1 cellular context compared by ENCODE assay signal in the genomic region with DNA sequence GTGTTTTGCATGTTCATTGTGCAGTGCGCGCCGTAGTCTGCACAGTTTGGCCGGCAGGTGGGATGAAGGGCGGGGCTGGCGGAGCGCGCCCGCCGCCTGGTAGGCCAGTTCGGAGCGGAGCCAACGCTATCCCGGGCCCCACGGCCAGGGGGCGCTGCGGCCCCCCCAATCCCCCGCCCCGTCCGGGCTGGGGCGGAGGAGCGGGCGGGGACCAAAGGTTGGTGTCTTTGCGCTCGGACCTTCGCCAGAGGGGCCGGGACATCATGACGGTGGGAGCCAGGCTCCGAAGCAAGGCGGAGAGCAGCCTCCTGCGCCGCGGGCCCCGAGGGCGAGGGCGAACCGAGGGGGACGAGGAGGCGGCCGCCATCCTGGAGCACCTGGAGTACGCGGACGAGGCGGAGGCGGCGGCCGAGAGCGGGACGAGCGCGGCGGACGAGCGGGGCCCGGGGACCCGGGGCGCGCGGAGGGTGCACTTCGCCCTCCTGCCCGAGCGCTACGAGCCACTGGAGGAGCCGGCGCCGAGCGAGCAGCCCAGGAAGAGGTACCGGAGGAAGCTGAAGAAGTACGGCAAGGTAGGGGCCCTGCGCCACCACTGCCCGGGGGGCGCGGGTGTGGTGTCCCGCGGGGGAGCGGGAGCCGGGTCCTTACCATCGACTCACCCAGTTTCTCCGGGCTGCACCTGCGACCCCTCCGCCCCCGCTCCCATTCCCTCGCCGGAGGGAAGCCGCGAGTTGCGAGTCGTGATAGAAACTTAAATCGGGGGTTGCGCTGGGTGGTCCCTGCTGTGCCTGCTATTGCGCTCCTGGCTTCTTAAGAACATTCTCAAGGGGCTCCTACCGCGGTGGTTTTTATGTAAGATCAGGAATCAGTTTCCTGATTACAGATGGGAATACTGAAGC.
A peak's percentile ranks its signal among the peaks of the same experiment; 100 is the strongest.
TF ChIP-seq lines count a peak whose summit lies in the region.

A gene with protein sequence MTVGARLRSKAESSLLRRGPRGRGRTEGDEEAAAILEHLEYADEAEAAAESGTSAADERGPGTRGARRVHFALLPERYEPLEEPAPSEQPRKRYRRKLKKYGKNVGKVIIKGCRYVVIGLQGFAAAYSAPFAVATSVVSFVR (plus strand): TSS at position 224 of the 899 bp plus-strand sequence. CDS start 40 bp downstream, at position 264.

TF ChIP-seq in HEK293, 187 proteins besides CTCF, POLR2A, EP300 and RAD21 (continued from another document and continues in another):
- TF ChIP-seq, protein P1, sequence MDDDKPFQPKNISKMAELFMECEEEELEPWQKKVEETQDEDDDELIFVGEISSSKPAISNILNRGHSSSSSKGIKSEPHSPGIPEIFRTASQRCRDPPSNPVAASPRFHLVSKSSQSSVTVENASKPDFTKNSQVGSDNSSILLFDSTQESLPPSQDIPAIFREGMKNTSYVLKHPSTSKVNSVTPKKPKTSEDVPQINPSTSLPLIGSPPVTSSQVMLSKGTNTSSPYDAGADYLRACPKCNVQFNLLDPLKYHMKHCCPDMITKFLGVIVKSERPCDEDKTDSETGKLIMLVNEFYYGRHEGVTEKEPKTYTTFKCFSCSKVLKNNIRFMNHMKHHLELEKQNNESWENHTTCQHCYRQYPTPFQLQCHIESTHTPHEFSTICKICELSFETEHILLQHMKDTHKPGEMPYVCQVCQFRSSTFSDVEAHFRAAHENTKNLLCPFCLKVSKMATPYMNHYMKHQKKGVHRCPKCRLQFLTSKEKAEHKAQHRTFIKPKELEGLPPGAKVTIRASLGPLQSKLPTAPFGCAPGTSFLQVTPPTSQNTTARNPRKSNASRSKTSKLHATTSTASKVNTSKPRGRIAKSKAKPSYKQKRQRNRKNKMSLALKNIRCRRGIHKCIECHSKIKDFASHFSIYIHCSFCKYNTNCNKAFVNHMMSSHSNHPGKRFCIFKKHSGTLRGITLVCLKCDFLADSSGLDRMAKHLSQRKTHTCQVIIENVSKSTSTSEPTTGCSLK (tag by site-specific recombination; IDR thresholded peaks at IDR 0.05) = no peak
- no peak for TF ChIP-seq SCRT1 (tag by site-specific recombination; IDR thresholded peaks at IDR 0.05; ENCODE audit: borderline replicate concordance)
- TF ChIP-seq ZBTB8A (tag by site-specific recombination; IDR thresholded peaks at IDR 0.05) = no peak
- TF ChIP-seq ZNF670 (tag by site-specific recombination; IDR thresholded peaks at IDR 0.05; ENCODE audit: low read depth) = no peak
- peak; percentile 87 for TF ChIP-seq ZEB2 (tag by site-specific recombination; IDR thresholded peaks at IDR 0.05)
- TF ChIP-seq ZNF596 (tag by site-specific recombination; IDR thresholded peaks at IDR 0.05) = 0 out of 2 replicates have a peak, but pooled peaks have one; percentile 2
- no peak for TF ChIP-seq ZNF830 (tag by site-specific recombination; IDR thresholded peaks at IDR 0.05; ENCODE audit: low read depth)
- TF ChIP-seq, protein P2, sequence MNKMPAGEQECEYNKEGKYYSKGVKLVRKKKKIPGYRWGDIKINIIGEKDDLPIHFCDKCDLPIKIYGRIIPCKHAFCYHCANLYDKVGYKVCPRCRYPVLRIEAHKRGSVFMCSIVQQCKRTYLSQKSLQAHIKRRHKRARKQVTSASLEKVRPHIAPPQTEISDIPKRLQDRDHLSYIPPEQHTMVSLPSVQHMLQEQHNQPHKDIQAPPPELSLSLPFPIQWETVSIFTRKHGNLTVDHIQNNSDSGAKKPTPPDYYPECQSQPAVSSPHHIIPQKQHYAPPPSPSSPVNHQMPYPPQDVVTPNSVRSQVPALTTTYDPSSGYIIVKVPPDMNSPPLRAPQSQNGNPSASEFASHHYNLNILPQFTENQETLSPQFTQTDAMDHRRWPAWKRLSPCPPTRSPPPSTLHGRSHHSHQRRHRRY (tag by site-specific recombination; IDR thresholded peaks at IDR 0.05) = no peak
- peak; percentile 51; the same call in 1 of the 2 replicates for TF ChIP-seq KLF7 (tag by site-specific recombination; IDR thresholded peaks at IDR 0.05; ENCODE audit: borderline replicate concordance)
- peak; percentile 73 for TF ChIP-seq ZBTB20 (tag by site-specific recombination; IDR thresholded peaks at IDR 0.05)
- TF ChIP-seq ZSCAN23 (tag by site-specific recombination; IDR thresholded peaks at IDR 0.05) = no peak
- TF ChIP-seq, protein P3, sequence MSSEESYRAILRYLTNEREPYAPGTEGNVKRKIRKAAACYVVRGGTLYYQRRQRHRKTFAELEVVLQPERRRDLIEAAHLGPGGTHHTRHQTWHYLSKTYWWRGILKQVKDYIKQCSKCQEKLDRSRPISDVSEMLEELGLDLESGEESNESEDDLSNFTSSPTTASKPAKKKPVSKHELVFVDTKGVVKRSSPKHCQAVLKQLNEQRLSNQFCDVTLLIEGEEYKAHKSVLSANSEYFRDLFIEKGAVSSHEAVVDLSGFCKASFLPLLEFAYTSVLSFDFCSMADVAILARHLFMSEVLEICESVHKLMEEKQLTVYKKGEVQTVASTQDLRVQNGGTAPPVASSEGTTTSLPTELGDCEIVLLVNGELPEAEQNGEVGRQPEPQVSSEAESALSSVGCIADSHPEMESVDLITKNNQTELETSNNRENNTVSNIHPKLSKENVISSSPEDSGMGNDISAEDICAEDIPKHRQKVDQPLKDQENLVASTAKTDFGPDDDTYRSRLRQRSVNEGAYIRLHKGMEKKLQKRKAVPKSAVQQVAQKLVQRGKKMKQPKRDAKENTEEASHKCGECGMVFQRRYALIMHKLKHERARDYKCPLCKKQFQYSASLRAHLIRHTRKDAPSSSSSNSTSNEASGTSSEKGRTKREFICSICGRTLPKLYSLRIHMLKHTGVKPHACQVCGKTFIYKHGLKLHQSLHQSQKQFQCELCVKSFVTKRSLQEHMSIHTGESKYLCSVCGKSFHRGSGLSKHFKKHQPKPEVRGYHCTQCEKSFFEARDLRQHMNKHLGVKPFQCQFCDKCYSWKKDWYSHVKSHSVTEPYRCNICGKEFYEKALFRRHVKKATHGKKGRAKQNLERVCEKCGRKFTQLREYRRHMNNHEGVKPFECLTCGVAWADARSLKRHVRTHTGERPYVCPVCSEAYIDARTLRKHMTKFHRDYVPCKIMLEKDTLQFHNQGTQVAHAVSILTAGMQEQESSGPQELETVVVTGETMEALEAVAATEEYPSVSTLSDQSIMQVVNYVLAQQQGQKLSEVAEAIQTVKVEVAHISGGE (tag by site-specific recombination; conservative IDR thresholded peaks at IDR 0.05; ENCODE audit: low read depth) = peak; percentile 48; the same call in 1 of the 2 replicates
- TF ChIP-seq ZNF544 (tag by site-specific recombination; IDR thresholded peaks at IDR 0.05) = no peak
- TF ChIP-seq ZNF660 (tag by site-specific recombination; IDR thresholded peaks at IDR 0.05) = peak; percentile 97
- TF ChIP-seq, protein P4, sequence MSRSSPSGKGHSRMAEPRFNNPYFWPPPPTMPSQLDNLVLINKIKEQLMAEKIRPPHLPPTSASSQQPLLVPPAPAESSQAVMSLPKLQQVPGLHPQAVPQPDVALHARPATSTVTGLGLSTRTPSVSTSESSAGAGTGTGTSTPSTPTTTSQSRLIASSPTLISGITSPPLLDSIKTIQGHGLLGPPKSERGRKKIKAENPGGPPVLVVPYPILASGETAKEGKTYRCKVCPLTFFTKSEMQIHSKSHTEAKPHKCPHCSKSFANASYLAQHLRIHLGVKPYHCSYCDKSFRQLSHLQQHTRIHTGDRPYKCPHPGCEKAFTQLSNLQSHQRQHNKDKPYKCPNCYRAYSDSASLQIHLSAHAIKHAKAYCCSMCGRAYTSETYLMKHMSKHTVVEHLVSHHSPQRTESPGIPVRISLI (tag by site-specific recombination; IDR thresholded peaks at IDR 0.05) = no peak
- TF ChIP-seq, protein P5, sequence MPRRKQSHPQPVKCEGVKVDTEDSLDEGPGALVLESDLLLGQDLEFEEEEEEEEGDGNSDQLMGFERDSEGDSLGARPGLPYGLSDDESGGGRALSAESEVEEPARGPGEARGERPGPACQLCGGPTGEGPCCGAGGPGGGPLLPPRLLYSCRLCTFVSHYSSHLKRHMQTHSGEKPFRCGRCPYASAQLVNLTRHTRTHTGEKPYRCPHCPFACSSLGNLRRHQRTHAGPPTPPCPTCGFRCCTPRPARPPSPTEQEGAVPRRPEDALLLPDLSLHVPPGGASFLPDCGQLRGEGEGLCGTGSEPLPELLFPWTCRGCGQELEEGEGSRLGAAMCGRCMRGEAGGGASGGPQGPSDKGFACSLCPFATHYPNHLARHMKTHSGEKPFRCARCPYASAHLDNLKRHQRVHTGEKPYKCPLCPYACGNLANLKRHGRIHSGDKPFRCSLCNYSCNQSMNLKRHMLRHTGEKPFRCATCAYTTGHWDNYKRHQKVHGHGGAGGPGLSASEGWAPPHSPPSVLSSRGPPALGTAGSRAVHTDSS (tag by site-specific recombination; IDR thresholded peaks at IDR 0.05) = no peak
- no peak for TF ChIP-seq ZNF132 (tag by site-specific recombination; IDR thresholded peaks at IDR 0.05; ENCODE audit: borderline replicate concordance)
- TF ChIP-seq ZNF571 (tag by site-specific recombination; IDR thresholded peaks at IDR 0.05) = no peak
- TF ChIP-seq TRIM28 (IDR thresholded peaks at IDR 0.05; ENCODE audit: borderline replicate concordance, low read length) = no peak; the same call in 1 of the 2 replicates
- no peak for TF ChIP-seq ZNF664 (tag by site-specific recombination; IDR thresholded peaks at IDR 0.05)
- TF ChIP-seq GLIS2 (tag by site-specific recombination; IDR thresholded peaks at IDR 0.05) = peak; percentile 73
- TF ChIP-seq YY2 (tag by site-specific recombination; IDR thresholded peaks at IDR 0.05) = peak; percentile 71
- TF ChIP-seq, protein P6, sequence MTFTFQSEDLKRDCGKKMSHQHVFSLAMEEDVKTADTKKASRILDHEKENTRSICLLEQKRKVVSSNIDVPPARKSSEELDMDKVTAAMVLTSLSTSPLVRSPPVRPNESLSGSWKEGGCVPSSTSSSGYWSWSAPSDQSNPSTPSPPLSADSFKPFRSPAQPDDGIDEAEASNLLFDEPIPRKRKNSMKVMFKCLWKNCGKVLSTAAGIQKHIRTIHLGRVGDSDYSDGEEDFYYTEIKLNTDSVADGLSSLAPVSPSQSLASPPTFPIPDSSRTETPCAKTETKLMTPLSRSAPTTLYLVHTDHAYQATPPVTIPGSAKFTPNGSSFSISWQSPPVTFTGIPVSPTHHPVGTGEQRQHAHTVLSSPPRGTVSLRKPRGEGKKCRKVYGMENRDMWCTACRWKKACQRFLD (tag by site-specific recombination; IDR thresholded peaks at IDR 0.05) = no peak
- TF ChIP-seq ZNF623 (tag by site-specific recombination; IDR thresholded peaks at IDR 0.05) = no peak
- no peak for TF ChIP-seq ZNF624 (tag by site-specific recombination; IDR thresholded peaks at IDR 0.05)
- no peak for TF ChIP-seq GLI4 (tag by site-specific recombination; IDR thresholded peaks at IDR 0.05)
- TF ChIP-seq KLF1 (tag by site-specific recombination; IDR thresholded peaks at IDR 0.05) = peak; percentile 85
- no peak for TF ChIP-seq ZNF473 (tag by site-specific recombination; IDR thresholded peaks at IDR 0.05)
- no peak for TF ChIP-seq HOXD13 (CRISPR knock-in tag; IDR thresholded peaks at IDR 0.05; ENCODE audit: borderline replicate concordance)
- peak; percentile 53 for TF ChIP-seq KLF16 (tag by site-specific recombination; IDR thresholded peaks at IDR 0.05)
- no peak for TF ChIP-seq ZFP3 (tag by site-specific recombination; IDR thresholded peaks at IDR 0.05; ENCODE audit: low read depth)
- no peak for TF ChIP-seq ZNF510 (tag by site-specific recombination; IDR thresholded peaks at IDR 0.05; ENCODE audit: insufficient replicate concordance)
- TF ChIP-seq, protein P7, sequence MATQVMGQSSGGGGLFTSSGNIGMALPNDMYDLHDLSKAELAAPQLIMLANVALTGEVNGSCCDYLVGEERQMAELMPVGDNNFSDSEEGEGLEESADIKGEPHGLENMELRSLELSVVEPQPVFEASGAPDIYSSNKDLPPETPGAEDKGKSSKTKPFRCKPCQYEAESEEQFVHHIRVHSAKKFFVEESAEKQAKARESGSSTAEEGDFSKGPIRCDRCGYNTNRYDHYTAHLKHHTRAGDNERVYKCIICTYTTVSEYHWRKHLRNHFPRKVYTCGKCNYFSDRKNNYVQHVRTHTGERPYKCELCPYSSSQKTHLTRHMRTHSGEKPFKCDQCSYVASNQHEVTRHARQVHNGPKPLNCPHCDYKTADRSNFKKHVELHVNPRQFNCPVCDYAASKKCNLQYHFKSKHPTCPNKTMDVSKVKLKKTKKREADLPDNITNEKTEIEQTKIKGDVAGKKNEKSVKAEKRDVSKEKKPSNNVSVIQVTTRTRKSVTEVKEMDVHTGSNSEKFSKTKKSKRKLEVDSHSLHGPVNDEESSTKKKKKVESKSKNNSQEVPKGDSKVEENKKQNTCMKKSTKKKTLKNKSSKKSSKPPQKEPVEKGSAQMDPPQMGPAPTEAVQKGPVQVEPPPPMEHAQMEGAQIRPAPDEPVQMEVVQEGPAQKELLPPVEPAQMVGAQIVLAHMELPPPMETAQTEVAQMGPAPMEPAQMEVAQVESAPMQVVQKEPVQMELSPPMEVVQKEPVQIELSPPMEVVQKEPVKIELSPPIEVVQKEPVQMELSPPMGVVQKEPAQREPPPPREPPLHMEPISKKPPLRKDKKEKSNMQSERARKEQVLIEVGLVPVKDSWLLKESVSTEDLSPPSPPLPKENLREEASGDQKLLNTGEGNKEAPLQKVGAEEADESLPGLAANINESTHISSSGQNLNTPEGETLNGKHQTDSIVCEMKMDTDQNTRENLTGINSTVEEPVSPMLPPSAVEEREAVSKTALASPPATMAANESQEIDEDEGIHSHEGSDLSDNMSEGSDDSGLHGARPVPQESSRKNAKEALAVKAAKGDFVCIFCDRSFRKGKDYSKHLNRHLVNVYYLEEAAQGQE (tag by site-specific recombination; IDR thresholded peaks at IDR 0.05) = no peak
- TF ChIP-seq ZNF341 (tag by site-specific recombination; IDR thresholded peaks at IDR 0.05; ENCODE audit: low read depth) = no peak
- TF ChIP-seq ZNF311 (tag by site-specific recombination; IDR thresholded peaks at IDR 0.05; ENCODE audit: borderline replicate concordance) = no peak
- 0 out of 2 replicates have a peak, but pooled peaks have one; percentile 37 for TF ChIP-seq ZBTB48 (tag by site-specific recombination; IDR thresholded peaks at IDR 0.05)
- TF ChIP-seq, protein P8, sequence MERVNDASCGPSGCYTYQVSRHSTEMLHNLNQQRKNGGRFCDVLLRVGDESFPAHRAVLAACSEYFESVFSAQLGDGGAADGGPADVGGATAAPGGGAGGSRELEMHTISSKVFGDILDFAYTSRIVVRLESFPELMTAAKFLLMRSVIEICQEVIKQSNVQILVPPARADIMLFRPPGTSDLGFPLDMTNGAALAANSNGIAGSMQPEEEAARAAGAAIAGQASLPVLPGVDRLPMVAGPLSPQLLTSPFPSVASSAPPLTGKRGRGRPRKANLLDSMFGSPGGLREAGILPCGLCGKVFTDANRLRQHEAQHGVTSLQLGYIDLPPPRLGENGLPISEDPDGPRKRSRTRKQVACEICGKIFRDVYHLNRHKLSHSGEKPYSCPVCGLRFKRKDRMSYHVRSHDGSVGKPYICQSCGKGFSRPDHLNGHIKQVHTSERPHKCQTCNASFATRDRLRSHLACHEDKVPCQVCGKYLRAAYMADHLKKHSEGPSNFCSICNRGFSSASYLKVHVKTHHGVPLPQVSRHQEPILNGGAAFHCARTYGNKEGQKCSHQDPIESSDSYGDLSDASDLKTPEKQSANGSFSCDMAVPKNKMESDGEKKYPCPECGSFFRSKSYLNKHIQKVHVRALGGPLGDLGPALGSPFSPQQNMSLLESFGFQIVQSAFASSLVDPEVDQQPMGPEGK (tag by site-specific recombination; IDR thresholded peaks at IDR 0.05) = peak; percentile 97
- TF ChIP-seq ZNF843 (tag by site-specific recombination; IDR thresholded peaks at IDR 0.05) = 0 out of 2 replicates have a peak, but pooled peaks have one; percentile 19
